Comparison of ENCODE assay signal across 9 cellular contexts in the genomic region with DNA sequence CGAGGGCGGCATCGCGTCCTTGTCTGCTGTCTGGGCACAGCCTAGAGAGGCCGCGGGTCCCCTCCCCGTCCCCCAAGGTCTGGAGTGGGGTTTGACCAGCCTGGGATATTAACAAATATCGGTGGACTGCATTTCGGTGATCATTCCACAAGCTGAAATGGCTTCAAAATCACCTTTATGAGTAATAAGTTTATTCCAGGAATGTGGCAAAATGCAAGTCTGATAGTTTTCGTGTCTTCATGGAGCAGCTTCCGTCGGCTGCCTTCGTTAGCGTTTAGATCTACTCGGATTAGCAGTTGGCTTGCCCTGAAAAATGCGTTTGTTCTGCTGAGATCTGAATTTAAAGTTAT. TPM values are rescaled to one million over a fixed set of nuclear protein-coding genes. Genes with fewer than 3 reads are reported as not detected.
DNase-seq lines count a peak whose midpoint lies in the region; ATAC-seq and TF ChIP-seq lines count a peak whose summit lies in the region.
"Had no signal": no experiment of that assay in that cellular context is flagged by ENCODE, and none has a peak within 500 bp of the region (broad histone marks: within the 10 kb centered on the region; RNA-seq: fewer than 3 reads in every experiment).

No MANE protein-coding gene starts in this region.

- H3K4me2 ChIP-seq in neural cell (ENCODE audit: low read length), result no peak overlapping the region

- DNase-seq in ELF-1 (ENCODE audit: low read depth, low spot score), result peak; percentile 21
- no peak for DNase-seq in coronary artery (ENCODE audit: low spot score)
- no peak for DNase-seq in AG20443 (ENCODE audit: low spot score)
- no peak for DNase-seq in OCI-M1 (lab: John Stamatoyannopoulos, UW)
- no peak for DNase-seq in anterior cingulate cortex (lab: John Stamatoyannopoulos, UW)
- DNase-seq: NCI-H187 treated with DMSO at 0.1 percent for 48 hours had no signal

- H3K4me3 ChIP-seq in coronary artery (peak overlapping the region; percentile 81), neural cell (ENCODE audit: low read length) (peak overlapping the region; percentile 65)

- ATAC-seq in HG03521 (IDR thresholded peaks at IDR 0.05; ENCODE audit: unreplicated experiment), result peak; percentile 1

- no peaks in the 10 kb centered on the region for H3K36me3 ChIP-seq in neural cell (ENCODE audit: insufficient read depth, low read length)

- H3K9ac ChIP-seq in neural cell (ENCODE audit: low read length), result no peak overlapping the region

- no peaks in the 10 kb centered on the region for H4K20me1 ChIP-seq in neural cell (ENCODE audit: insufficient read depth)

- peaks cover 71% of the 10 kb centered on the region for H3K27me3 ChIP-seq in neural cell (ENCODE audit: insufficient read depth, low read depth, low read length)

- no peaks in the 10 kb centered on the region for H3K9me3 ChIP-seq in neural cell (ENCODE audit: low read length)

- TF ChIP-seq EP300 in neural cell (conservative IDR thresholded peaks at IDR 0.05; ENCODE audit: poor library complexity, severe bottlenecking), result no peak

- no peak for TF ChIP-seq RAD21 in neural cell (conservative IDR thresholded peaks at IDR 0.05)

- H3F3A ChIP-seq in neural cell (ENCODE audit: insufficient read depth, low read length, poor library complexity, severe bottlenecking), result no peaks in the 10 kb centered on the region

- no peak overlapping the region for H2AFZ ChIP-seq in neural cell (ENCODE audit: low read depth, low read length)

- H3K79me2 ChIP-seq in neural cell (replicated peaks; ENCODE audit: insufficient read depth, low read length), result no peaks in the 10 kb centered on the region

- H3K9me2 ChIP-seq in neural cell (ENCODE audit: insufficient read depth, low read length), result no peaks in the 10 kb centered on the region

- no peak for TF ChIP-seq CTCF in coronary artery (IDR thresholded peaks at IDR 0.05)
- TF ChIP-seq CTCF in neural cell (IDR thresholded peaks at IDR 0.05; ENCODE audit: poor library complexity, severe bottlenecking), result no peak

- H3K27ac ChIP-seq in coronary artery (peak overlapping the region; percentile 45 to 77), neural cell (ENCODE audit: low read length) (no peak overlapping the region)
- H3K27ac ChIP-seq: RWPE1 had no signal

TF ChIP-seq in neural cell, 6 proteins besides CTCF, POLR2A, EP300 and RAD21:
- TF ChIP-seq SMC3 (conservative IDR thresholded peaks at IDR 0.05; ENCODE audit: poor library complexity) (no peak), EZH2 (IDR thresholded peaks at IDR 0.05; ENCODE audit: borderline replicate concordance, insufficient read depth, low read length, poor library complexity, severe bottlenecking) (peak; percentile 30)
TF ChIP-seq in neural cell: peak in this region for 1.

RNA-seq across cellular contexts. Expression of gene GJA3, which starts 1.1 kb away (rescaled TPM):
- not detected in 2 replicates for polyA plus RNA-seq in neural cell
- polyA minus RNA-seq in neural cell, result not detected in 2 replicates

RNA-seq across cellular contexts. Expression of gene GJB2, which starts 30.8 kb away (rescaled TPM):
- not detected in 2 replicates for polyA plus RNA-seq in neural cell
- polyA minus RNA-seq in neural cell, result not detected in 2 replicates
